Comparison of ENCODE assay signal across 1 cellular context in genomic region chr14:21219561-21220111, GRCh38.
TF ChIP-seq lines count a peak whose summit lies in the region.

No MANE protein-coding gene starts in this region.

TF ChIP-seq in IMR-90, 13 proteins besides CTCF, POLR2A, EP300 and RAD21 (continued from another document):
- TF ChIP-seq ELK1 (IDR thresholded peaks at IDR 0.05; ENCODE audit: borderline replicate concordance, low read depth, low read length) (no peak), MAFK (IDR thresholded peaks at IDR 0.05; ENCODE audit: low read depth, low read length) (no peak)
